Comparison of ENCODE assay signal across 26 cellular contexts in genomic region chr5:142225141-142225540, GRCh38.
"Had no signal": no experiment of that assay in that cellular context is flagged by ENCODE, and none has a peak within 500 bp of the region (broad histone marks: within the 10 kb centered on the region; RNA-seq: fewer than 3 reads in every experiment).

No MANE protein-coding gene starts in this region.

- H3K4me1 ChIP-seq: parathyroid adenoma had no signal

- H3K27me3 Mint-ChIP-seq: type B pancreatic cell had no signal

- H3K36me3 Mint-ChIP-seq: natural killer cell, type B pancreatic cell had no signal

- H3K36me3 ChIP-seq: esophagus squamous epithelium, heart right ventricle, left lung, suprapubic skin had no signal

- H3K4me2 ChIP-seq: smooth muscle cell had no signal

- DNase-seq: dermis blood vessel endothelial cell; effector memory CD4-positive, alpha-beta T cell; erythroblast; esophagus squamous epithelium; foreskin melanocyte; glutamatergic neuron; heart right ventricle; hippocampal formation; left cardiac atrium; left lung; natural killer cell; stimulated activated CD4-positive, alpha-beta T cell treated with anti-CD3 and anti-CD28 coated beads, Interleukin-12 subunit alpha, Interleukin-12 subunit beta, amount 100 ng/mL, for 4 hours; stimulated activated CD4-positive, alpha-beta T cell treated with anti-CD3 and anti-CD28 coated beads, Interleukin-1b, Interleukin-23, amount 100 ng/mL, for 48 hours; stimulated activated CD4-positive, alpha-beta T cell treated with anti-CD3 and anti-CD28 coated beads, Interleukin-4, amount 100 ng/mL, for 1 hour; stimulated activated CD8-positive, alpha-beta memory T cell treated with anti-CD3 and anti-CD28 coated beads, Interleukin-4, amount 100 ng/mL, for 48 hours; stimulated activated naive CD4-positive, alpha-beta T cell; stimulated activated naive CD8-positive, alpha-beta T cell treated with anti-CD3 and anti-CD28 coated beads, Interleukin-15, amount 100 ng/mL, for 72 hours had no signal

- FAIRE-seq: endometrium, islet of Langerhans had no signal

- H3K27ac Mint-ChIP-seq: natural killer cell; progenitor cell of endocrine pancreas; stimulated activated naive CD8-positive, alpha-beta T cell treated with anti-CD3 and anti-CD28 coated beads, Interleukin-15, amount 100 ng/mL, for 72 hours; type B pancreatic cell had no signal

- H3K4me3 ChIP-seq: coronary artery, esophagus squamous epithelium, heart right ventricle, left lung, smooth muscle cell, suprapubic skin had no signal

- ATAC-seq: heart right ventricle; left cardiac atrium; left lung; natural killer cell; sciatic nerve; stimulated activated naive CD8-positive, alpha-beta T cell treated with anti-CD3 and anti-CD28 coated beads, Interleukin-15, amount 100 ng/mL, for 72 hours had no signal

- H3K9me3 ChIP-seq: esophagus squamous epithelium, heart right ventricle, left lung, suprapubic skin had no signal

- H2AFZ ChIP-seq: parathyroid adenoma had no signal

- H3K4me3 Mint-ChIP-seq: natural killer cell; stimulated activated naive CD8-positive, alpha-beta T cell treated with anti-CD3 and anti-CD28 coated beads, Interleukin-15, amount 100 ng/mL, for 72 hours; type B pancreatic cell had no signal

- H3K79me2 ChIP-seq: parathyroid adenoma had no signal

- H3K9ac ChIP-seq: parathyroid adenoma had no signal

- H3K27me3 ChIP-seq: heart right ventricle, suprapubic skin had no signal

- H3K9me3 Mint-ChIP-seq: natural killer cell; stimulated activated naive CD8-positive, alpha-beta T cell treated with anti-CD3 and anti-CD28 coated beads, Interleukin-15, amount 100 ng/mL, for 72 hours had no signal

- H3K27ac ChIP-seq: coronary artery, esophagus squamous epithelium, heart right ventricle, left lung, parathyroid adenoma, suprapubic skin had no signal
